In genomic region chr15:63234479-63234878, GRCh38 we compare ENCODE assay signal across 8 cellular contexts. TPM values are rescaled to one million over a fixed set of nuclear protein-coding genes. Genes with fewer than 3 reads are reported as not detected.
DNase-seq lines count a peak whose midpoint lies in the region; ATAC-seq, FAIRE-seq and TF ChIP-seq lines count a peak whose summit lies in the region.

No MANE protein-coding gene starts in this region.

- H3K4me3 Mint-ChIP-seq in stimulated activated naive B cell treated with anti-CD40 and anti-IgM and Interleukin-4, amounts not matched to agents 10 μg/mL and 1 μg/mL and 100 μg/mL, for 72 hours: peak overlapping the region; percentile 14 to 69

- RAD21 ChIA-PET in GM12878 (lab: Charles Lee; ENCODE audit: unreplicated experiment): interaction anchor here (4.9 kb wide), 1 partner anchor 41 kb away, joined by 38 read pairs; no protein-coding TSS in a partner anchor

- H3K27ac ChIP-seq in GM12878 (ENCODE audit: control insufficient read depth, insufficient read depth): no peak overlapping the region
- peak overlapping the region; percentile 80 for H3K27ac ChIP-seq in left lung

- TF ChIP-seq POLR2A in H54 (IDR thresholded peaks at IDR 0.05; ENCODE audit: low read depth, low read length) (no peak), GM12878 (IDR thresholded peaks at IDR 0.05; ENCODE audit: low read depth, low read length) (no peak), GM18505 (IDR thresholded peaks at IDR 0.05; ENCODE audit: borderline replicate concordance, extremely low read depth, insufficient read depth, insufficient read length) (no peak)

- CTCF ChIA-PET in GM12878 (lab: Yijun Ruan, JAX): no interaction called here

- H2AFZ ChIP-seq in GM12878 (ENCODE audit: control insufficient read depth, low read depth, low read length): no peak overlapping the region

- peaks cover 37 to 73% of the 10 kb centered on the region in 2 donors for H3K4me1 Mint-ChIP-seq in stimulated activated naive B cell treated with anti-CD40 and anti-IgM and Interleukin-4, amounts not matched to agents 10 μg/mL and 1 μg/mL and 100 μg/mL, for 72 hours

- SMC1A ChIA-PET in GM12878 (lab: Charles Lee; ENCODE audit: uncharacterized antibody, unreplicated experiment): interaction anchor here (8.2 kb wide), 1 partner anchor 40 kb away, joined by 88 read pairs; no protein-coding TSS in a partner anchor

- H3K79me2 ChIP-seq in GM12878 (ENCODE audit: control insufficient read depth, insufficient read depth, low read length): peaks cover 43% of the 10 kb centered on the region

- in situ Hi-C loops in GM12878 (cut with MboI): no loop called here

- TF ChIP-seq EP300 in GM12878 (IDR thresholded peaks at IDR 0.05; ENCODE audit: borderline replicate concordance in 1 of 2, control insufficient read depth in 1 of 2, low read depth in 2 of 2, low read length in 2 of 2): no peak

- no peaks in the 10 kb centered on the region for H3K9me3 ChIP-seq in GM12878 (replicated peaks; ENCODE audit: control insufficient read depth, insufficient read depth, low read length)
- H3K9me3 ChIP-seq in left lung: no peaks in the 10 kb centered on the region

- FAIRE-seq in H54 (lab: Jason Lieb, UNC): peak; percentile 69
- no peak for FAIRE-seq in GM12878 (lab: Jason Lieb, UNC)

- no peaks in the 10 kb centered on the region for H3K27me3 Mint-ChIP-seq in stimulated activated naive B cell treated with anti-CD40 and anti-IgM and Interleukin-4, amounts not matched to agents 10 μg/mL and 1 μg/mL and 100 μg/mL, for 72 hours

- H3K4me1 ChIP-seq in GM12878 (ENCODE audit: control insufficient read depth, insufficient read depth, low read length) (peaks cover 29% of the 10 kb centered on the region), left lung (peaks cover 45 to 90% of the 10 kb centered on the region in 2 donors)

- no peak for TF ChIP-seq RAD21 in GM12878 (IDR thresholded peaks at IDR 0.05; ENCODE audit: insufficient read depth, low read depth, low read length)

- H3K4me2 ChIP-seq in GM12878 (ENCODE audit: control insufficient read depth, insufficient read depth): no peak overlapping the region

- BruUV-seq in GM12878 (replicated peaks; lab: Mats Ljungman, UMichigan): no TSS peak

- H3K27me3 ChIP-seq in GM12878 (replicated peaks in 1 of 2; ENCODE audit: control insufficient read depth in 2 of 2, insufficient read depth in 2 of 2, low read length in 1 of 2) (no peaks in the 10 kb centered on the region), left lung (no peaks in the 10 kb centered on the region)

- WGBS in GM12878 (ENCODE audit: insufficient coverage, insufficient replicate concordance, low lambda C conversion rate, missing lambda C conversion rate): 64% methylated on average over 5 of the region's 5 CpGs

- TF ChIP-seq CTCF in GM12878 (IDR thresholded peaks at IDR 0.05 in 2 of 3, conservative IDR thresholded peaks at IDR 0.05 in 1 of 3; ENCODE audit: control insufficient read depth in 2 of 3, extremely low read depth in 1 of 3, insufficient read depth in 1 of 3, low read depth in 3 of 3, low read length in 3 of 3) (no peak), left lung (IDR thresholded peaks at IDR 0.05) (no peak)

- POLR2A ChIA-PET in GM12878 (lab: Charles Lee): no interaction called here

- H3K4me3 ChIP-seq in GM12878 (no peak overlapping the region), left lung (no peak overlapping the region)

- no peak overlapping the region for H3K9ac ChIP-seq in GM12878 (ENCODE audit: control insufficient read depth, insufficient read depth, low read length)

- H3K27ac Mint-ChIP-seq in stimulated activated naive B cell treated with anti-CD40 and anti-IgM and Interleukin-4, amounts not matched to agents 10 μg/mL and 1 μg/mL and 100 μg/mL, for 72 hours: peak overlapping the region; percentile 73

- intact Hi-C loops in GM12878 (cut with micrococcal nuclease; ENCODE audit: unreplicated experiment): no loop called here
- intact Hi-C loops in left lung (cut with DNase I): no loop called here

- peaks cover 15 to 29% of the 10 kb centered on the region in 2 donors for H3K36me3 Mint-ChIP-seq in stimulated activated naive B cell treated with anti-CD40 and anti-IgM and Interleukin-4, amounts not matched to agents 10 μg/mL and 1 μg/mL and 100 μg/mL, for 72 hours

- no peaks in the 10 kb centered on the region for H3K9me3 Mint-ChIP-seq in stimulated activated naive B cell treated with anti-CD40 and anti-IgM and Interleukin-4, amounts not matched to agents 10 μg/mL and 1 μg/mL and 100 μg/mL, for 72 hours

- H3K36me3 ChIP-seq in GM12878 (ENCODE audit: control insufficient read depth in 2 of 2, insufficient read depth in 2 of 2, low read length in 1 of 2) (no peaks in the 10 kb centered on the region; a peak in 2 of 4 replicates), left lung (no peaks in the 10 kb centered on the region)

- ATAC-seq in GM12878: peak; percentile 43
- ATAC-seq in left lung: peak; percentile 89
- ATAC-seq in stimulated activated naive B cell treated with anti-CD40 and anti-IgM and Interleukin-4, amounts not matched to agents 10 μg/mL and 1 μg/mL and 100 μg/mL, for 72 hours (replicated peaks): peak; percentile 45 to 46
- no peak for ATAC-seq in GM18519 (IDR thresholded peaks at IDR 0.05; ENCODE audit: low FRiP score, unreplicated experiment)
- ATAC-seq in GM18505 (IDR thresholded peaks at IDR 0.05; ENCODE audit: unreplicated experiment): no peak
- no peak for ATAC-seq in HG03457 (IDR thresholded peaks at IDR 0.05; ENCODE audit: unreplicated experiment)

- DNase-seq in H54 (ENCODE audit: insufficient read length, low spot score) (no peak), GM12878 (ENCODE audit: low read depth, low spot score) (no peak), left lung (peak in 1 of 2 donors; percentile 75)
- DNase-seq in stimulated activated naive B cell treated with anti-CD40 and anti-IgM and Interleukin-4, amounts not matched to agents 10 μg/mL and 1 μg/mL and 100 μg/mL, for 72 hours: no peak
- no peak for DNase-seq in activated CD4-positive, alpha-beta T cell treated with anti-CD3 and anti-CD28 coated beads, Interleukin-2, amount 50 U/mL, for 1 hour

- no peaks in the 10 kb centered on the region for H4K20me1 ChIP-seq in GM12878 (ENCODE audit: control insufficient read depth, insufficient read depth)

TF ChIP-seq in GM12878, 131 proteins besides CTCF, POLR2A, EP300 and RAD21 (continues in another document):
- TF ChIP-seq EED (IDR thresholded peaks at IDR 0.05; ENCODE audit: low read depth): no peak

RNA-seq across cellular contexts. Expression of gene APH1B, which starts 42.9 kb away (rescaled TPM):
- total RNA-seq in GM12878 (2013; cell fraction: nucleolus; rRNA removed): 26.8 and 31.2 TPM in 2 replicates
- 8.8 and 9.8 TPM in 2 replicates for total RNA-seq in GM12878 (2014; rRNA removed)
- total RNA-seq in GM12878 (2014; rRNA removed; fragmentation: Illumina TruSeq; extraction: Trizol): 8.8 and 9.1 TPM in 2 replicates
- total RNA-seq in GM12878 (2021): 11.5 and 14.3 TPM in 2 replicates
- polyA plus RNA-seq in GM12878 (2011; ENCODE audit: low read depth): 4.1 TPM
- polyA plus RNA-seq in GM12878 (2011; rRNA removed): 5.0 and 6.1 TPM in 2 replicates
- polyA plus RNA-seq in GM12878 (2011; cell fraction: cytosol; rRNA removed): 3.0 and 3.1 TPM in 2 replicates
- 3.8 and 5.9 TPM in 2 replicates for polyA plus RNA-seq in GM12878 (2011; cell fraction: nucleus; rRNA removed)
- polyA plus RNA-seq in GM12878 (2012): 5.7 and 7.9 TPM in 2 replicates
- 7.9 and 11.2 TPM in 2 replicates for polyA plus RNA-seq in GM12878 (2014; fragmentation: Illumina TruSeq; extraction: Trizol)
- polyA plus RNA-seq in GM12878 (2014; fragmentation: Nextera tagmentation; extraction: Ambion mirVana): 10 to 100 TPM; 12.9 to 17.6 TPM
- 6.3 and 9.3 TPM in 2 replicates for polyA plus RNA-seq in GM12878 (2014; rRNA removed)
- polyA plus RNA-seq in GM12878 (2016; fragmentation: Nextera tagmentation; extraction: Ambion mirVana): 10 to 100 TPM; 14.4 to 20.8 TPM
- polyA minus RNA-seq in GM12878 (2011; rRNA and poly(A)+ RNA removed): 2.9 and 4.4 TPM in 2 replicates
- 3.1 and 4.9 TPM in 2 replicates for polyA minus RNA-seq in GM12878 (2011; cell fraction: cytosol; rRNA and poly(A)+ RNA removed)
- 2.9 and 3.8 TPM in 2 replicates for polyA minus RNA-seq in GM12878 (2011; cell fraction: nucleus; rRNA and poly(A)+ RNA removed)
- 10 to 100 TPM; 24.0 to 32.2 TPM for total RNA-seq in left lung

RNA-seq across cellular contexts. Expression of gene RAB8B, which starts 45.1 kb away (rescaled TPM):
- total RNA-seq in GM12878 (2013; cell fraction: nucleolus; rRNA removed): 40.8 and 42.3 TPM in 2 replicates
- 52.0 and 71.2 TPM in 2 replicates for total RNA-seq in GM12878 (2014; rRNA removed)
- total RNA-seq in GM12878 (2014; rRNA removed; fragmentation: Illumina TruSeq; extraction: Trizol): 98.5 and 104 TPM in 2 replicates
- total RNA-seq in GM12878 (2021): 71.7 and 73.1 TPM in 2 replicates
- 23.3 TPM for polyA plus RNA-seq in GM12878 (2011; ENCODE audit: low read depth)
- 76.0 and 120 TPM in 2 replicates for polyA plus RNA-seq in GM12878 (2011; rRNA removed)
- polyA plus RNA-seq in GM12878 (2011; cell fraction: cytosol; rRNA removed): 25.1 and 48.1 TPM in 2 replicates
- polyA plus RNA-seq in GM12878 (2011; cell fraction: nucleus; rRNA removed): 32.8 and 39.5 TPM in 2 replicates
- polyA plus RNA-seq in GM12878 (2012): 47.5 and 47.8 TPM in 2 replicates
- 76.4 and 123 TPM in 2 replicates for polyA plus RNA-seq in GM12878 (2014; fragmentation: Illumina TruSeq; extraction: Trizol)
- 10 to 100 TPM; 17.8 to 26.0 TPM for polyA plus RNA-seq in GM12878 (2014; fragmentation: Nextera tagmentation; extraction: Ambion mirVana)
- 49.0 and 53.4 TPM in 2 replicates for polyA plus RNA-seq in GM12878 (2014; rRNA removed)
- 10 to 100 TPM; 64.0 to 66.3 TPM for polyA plus RNA-seq in GM12878 (2016; fragmentation: Nextera tagmentation; extraction: Ambion mirVana)
- polyA minus RNA-seq in GM12878 (2011; rRNA and poly(A)+ RNA removed): 71.1 and 79.5 TPM in 2 replicates
- polyA minus RNA-seq in GM12878 (2011; cell fraction: cytosol; rRNA and poly(A)+ RNA removed): 107 and 133 TPM in 2 replicates
- 11.1 and 13.0 TPM in 2 replicates for polyA minus RNA-seq in GM12878 (2011; cell fraction: nucleus; rRNA and poly(A)+ RNA removed)
- 10 to 100 TPM; 45.1 to 60.2 TPM for total RNA-seq in left lung

Comparison
In these comparisons a context has a peak if more than half of its experiments do, and no peak if none do; other contexts are left out.
1. ATAC-seq: peak in GM12878 (single experiment), left lung (single experiment) and stimulated activated naive B cell treated with anti-CD40 and anti-IgM and Interleukin-4, amounts not matched to agents 10 μg/mL and 1 μg/mL and 100 μg/mL, for 72 hours (2 of 2); none in GM18519 (single experiment), GM18505 (single experiment) and HG03457 (single experiment).